ENCODE assay signal across 8 cellular contexts in genomic region chr3:195906865-195907729, GRCh38. TPM values are rescaled to one million over a fixed set of nuclear protein-coding genes. Genes with fewer than 3 reads are reported as not detected.
DNase-seq lines count a peak whose midpoint lies in the region; ATAC-seq and TF ChIP-seq lines count a peak whose summit lies in the region.

No MANE protein-coding gene starts in this region.

- no peak for TF ChIP-seq CTCF in parathyroid adenoma (IDR thresholded peaks at IDR 0.05)

- H2AFZ ChIP-seq in parathyroid adenoma = no peak overlapping the region

- peak overlapping the region; percentile 96 to 98 (median 98) for H3K4me3 Mint-ChIP-seq in CD4-positive, CD25-positive, alpha-beta regulatory T cell
- H3K4me3 Mint-ChIP-seq in activated CD8-positive, alpha-beta T cell treated with anti-CD3 and anti-CD28 coated beads, Interleukin-2, amount 10 ng/mL, durations not matched to agents 7 days and 5 days = peak overlapping the region; percentile 93

- H3K9me3 Mint-ChIP-seq in CD4-positive, CD25-positive, alpha-beta regulatory T cell = no peaks in the 10 kb centered on the region
- no peaks in the 10 kb centered on the region for H3K9me3 Mint-ChIP-seq in activated CD8-positive, alpha-beta T cell treated with anti-CD3 and anti-CD28 coated beads, Interleukin-2, amount 10 ng/mL, durations not matched to agents 7 days and 5 days (ENCODE audit: insufficient read depth)

- ATAC-seq in CD4-positive, CD25-positive, alpha-beta regulatory T cell (ENCODE audit: low read depth in 2 of 2) = peak; percentile 34 to 37
- ATAC-seq in GM21360 (IDR thresholded peaks at IDR 0.05; ENCODE audit: unreplicated experiment) (peak; percentile 16), GM18870 (IDR thresholded peaks at IDR 0.05; ENCODE audit: unreplicated experiment) (no peak)
- ATAC-seq in activated CD8-positive, alpha-beta T cell treated with anti-CD3 and anti-CD28 coated beads, Interleukin-2, amount 10 ng/mL, durations not matched to agents 7 days and 5 days = peak; percentile 35

- H3K27me3 Mint-ChIP-seq in CD4-positive, CD25-positive, alpha-beta regulatory T cell = no peaks in the 10 kb centered on the region
- no peaks in the 10 kb centered on the region for H3K27me3 Mint-ChIP-seq in activated CD8-positive, alpha-beta T cell treated with anti-CD3 and anti-CD28 coated beads, Interleukin-2, amount 10 ng/mL, durations not matched to agents 7 days and 5 days (ENCODE audit: low read depth)

- H3K4me3 ChIP-seq in CD4-positive, CD25-positive, alpha-beta regulatory T cell (ENCODE audit: low read depth, low read length) = peak overlapping the region; percentile 85
- no peak overlapping the region for H3K4me3 ChIP-seq in parathyroid adenoma (ENCODE audit: low read depth, low read length)
- no peak overlapping the region for H3K4me3 ChIP-seq in urinary bladder (ENCODE audit: low read depth, low read length)

- no peaks in the 10 kb centered on the region for H3K36me3 ChIP-seq in CD4-positive, CD25-positive, alpha-beta regulatory T cell (ENCODE audit: control insufficient read depth, insufficient read depth, low read length)
- H3K36me3 ChIP-seq in parathyroid adenoma (ENCODE audit: control insufficient read depth, insufficient read depth, low read length) = no peaks in the 10 kb centered on the region
- no peaks in the 10 kb centered on the region for H3K36me3 ChIP-seq in urinary bladder (ENCODE audit: insufficient read depth)

- peaks cover 50% of the 10 kb centered on the region for H3K4me1 ChIP-seq in CD4-positive, CD25-positive, alpha-beta regulatory T cell (ENCODE audit: control insufficient read depth, insufficient read depth, low read length, poor library complexity, severe bottlenecking)
- H3K4me1 ChIP-seq in parathyroid adenoma (no peaks in the 10 kb centered on the region), urinary bladder (ENCODE audit: insufficient read depth) (peaks cover 2% of the 10 kb centered on the region)

- H3K4me1 Mint-ChIP-seq in CD4-positive, CD25-positive, alpha-beta regulatory T cell = peaks cover 21 to 63% (median 40%) of the 10 kb centered on the region in 4 donors
- peaks cover 58% of the 10 kb centered on the region for H3K4me1 Mint-ChIP-seq in activated CD8-positive, alpha-beta T cell treated with anti-CD3 and anti-CD28 coated beads, Interleukin-2, amount 10 ng/mL, durations not matched to agents 7 days and 5 days (ENCODE audit: low read depth)

- DNase-seq in CD4-positive, CD25-positive, alpha-beta regulatory T cell = peak; percentile 68 to 87 (median 81)
- DNase-seq in NCI-H2029 (lab: John Stamatoyannopoulos, UW) = peak; percentile 59
- peak; percentile 84 for DNase-seq in activated CD8-positive, alpha-beta T cell treated with anti-CD3 and anti-CD28 coated beads, Interleukin-2, amount 10 ng/mL, durations not matched to agents 7 days and 5 days
- no peak for DNase-seq in epithelial cell of prostate (ENCODE audit: low read depth, low spot score)

- peak overlapping the region; percentile 59 for H3K4me2 ChIP-seq in parathyroid adenoma (ENCODE audit: low read length)

- no peak overlapping the region for H3K9ac ChIP-seq in parathyroid adenoma

- WGBS in urinary bladder = 69% methylated on average over 23 of the region's 23 CpGs

- CTCF ChIA-PET in activated CD8-positive, alpha-beta T cell treated with anti-CD3 and anti-CD28 coated beads, Interleukin-2, amount 10 ng/mL, durations not matched to agents 7 days and 5 days (lab: Charles Lee) = interaction anchor here (0.9 to 6.0 kb wide), 6 partner anchors 9 to 636 kb away, joined by 4 to 116 read pairs (median 8); partner anchors contain the start of gene XXYLT1

- peaks cover 4% of the 10 kb centered on the region for H3K36me3 Mint-ChIP-seq in CD4-positive, CD25-positive, alpha-beta regulatory T cell
- peaks cover 39% of the 10 kb centered on the region for H3K36me3 Mint-ChIP-seq in activated CD8-positive, alpha-beta T cell treated with anti-CD3 and anti-CD28 coated beads, Interleukin-2, amount 10 ng/mL, durations not matched to agents 7 days and 5 days (ENCODE audit: low read depth)

- H3K27ac ChIP-seq in CD4-positive, CD25-positive, alpha-beta regulatory T cell (ENCODE audit: insufficient read depth, low read length, poor library complexity, severe bottlenecking) = peak overlapping the region; percentile 95
- H3K27ac ChIP-seq in epithelial cell of prostate (peak overlapping the region; percentile 43), parathyroid adenoma (no peak overlapping the region), urinary bladder (ENCODE audit: low read depth) (peak overlapping the region; percentile 66)

- no peaks in the 10 kb centered on the region for H3K9me3 ChIP-seq in CD4-positive, CD25-positive, alpha-beta regulatory T cell (ENCODE audit: control insufficient read depth in 2 of 2, low read length in 2 of 2)
- no peaks in the 10 kb centered on the region for H3K9me3 ChIP-seq in parathyroid adenoma (ENCODE audit: control insufficient read depth, low read length)

- peak overlapping the region; percentile 98 to 100 (median 99) for H3K27ac Mint-ChIP-seq in CD4-positive, CD25-positive, alpha-beta regulatory T cell
- peak overlapping the region; percentile 98 for H3K27ac Mint-ChIP-seq in activated CD8-positive, alpha-beta T cell treated with anti-CD3 and anti-CD28 coated beads, Interleukin-2, amount 10 ng/mL, durations not matched to agents 7 days and 5 days

- H3K27me3 ChIP-seq in CD4-positive, CD25-positive, alpha-beta regulatory T cell (ENCODE audit: control insufficient read depth, insufficient read depth, low read length) = no peaks in the 10 kb centered on the region
- no peaks in the 10 kb centered on the region for H3K27me3 ChIP-seq in parathyroid adenoma (ENCODE audit: control insufficient read depth, insufficient read depth, low read length)

- POLR2A ChIA-PET in activated CD8-positive, alpha-beta T cell treated with anti-CD3 and anti-CD28 coated beads, Interleukin-2, amount 10 ng/mL, durations not matched to agents 7 days and 5 days (lab: Charles Lee) = interaction anchor here (0.5 to 6.0 kb wide), 11 partner anchors 7 to 363 kb away, joined by 3 to 160 read pairs (median 5); partner anchors contain the start of gene PPP1R2

- no peaks in the 10 kb centered on the region for H3K79me2 ChIP-seq in parathyroid adenoma

RNA-seq across cellular contexts. Expression of gene TNK2, which starts 1.3 kb away (rescaled TPM):
- total RNA-seq in CD4-positive, CD25-positive, alpha-beta regulatory T cell = 139 TPM
- polyA plus RNA-seq in CD4-positive, CD25-positive, alpha-beta regulatory T cell = 1 to 10 TPM in 3 of 4 donors, under 1 TPM in 1; 0.93 to 2.5 (median 1.7) TPM
- 100 to 1,000 TPM; 110 to 127 TPM for total RNA-seq in activated CD8-positive, alpha-beta T cell treated with anti-CD3 and anti-CD28 coated beads, Interleukin-2, amount 10 ng/mL, durations not matched to agents 7 days and 5 days
- 8.7 TPM for total RNA-seq in urinary bladder
- polyA plus RNA-seq in urinary bladder = 38.3 TPM

Comparison
In these comparisons a context has a peak if more than half of its experiments do, and no peak if none do; other contexts are left out.
1. RNA of gene TNK2, which starts 1.3 kb away (total RNA-seq): 139 TPM in CD4-positive, CD25-positive, alpha-beta regulatory T cell (single experiment) and 110 to 127 TPM in activated CD8-positive, alpha-beta T cell treated with anti-CD3 and anti-CD28 coated beads, Interleukin-2, amount 10 ng/mL, durations not matched to agents 7 days and 5 days; 8.7 TPM in urinary bladder (single experiment); every median in the first group is over 10 times any median in the second.